In genomic region chr22:49351761-49352221, GRCh38 we compare ENCODE assay signal across 2 cellular contexts.
TF ChIP-seq lines count a peak whose summit lies in the region.

No MANE protein-coding gene starts in this region.

TF ChIP-seq in H1, 55 proteins besides CTCF, POLR2A, EP300 and RAD21:
- TF ChIP-seq NANOG (IDR thresholded peaks at IDR 0.05; ENCODE audit: insufficient read depth, low read depth, low read length, poor library complexity, severe bottlenecking) (no peak), PHF8 (conservative IDR thresholded peaks at IDR 0.05; ENCODE audit: low read depth, low read length) (no peak), JUN (IDR thresholded peaks at IDR 0.05; ENCODE audit: low read depth, low read length) (no peak), KDM4A (IDR thresholded peaks at IDR 0.05; ENCODE audit: low read depth, low read length, severe bottlenecking) (no peak), BRCA1 (IDR thresholded peaks at IDR 0.05; ENCODE audit: low read depth, low read length) (no peak), MAFK (IDR thresholded peaks at IDR 0.05; ENCODE audit: low read depth, low read length) (no peak), CHD7 (IDR thresholded peaks at IDR 0.05; ENCODE audit: insufficient replicate concordance, low read length) (no peak), BACH1 (IDR thresholded peaks at IDR 0.05; ENCODE audit: low read length) (no peak)

TF ChIP-seq in GM23338, 12 proteins besides CTCF, POLR2A, EP300 and RAD21:
- TF ChIP-seq NANOG (IDR thresholded peaks at IDR 0.05; ENCODE audit: borderline replicate concordance), result no peak
- TF ChIP-seq EZH2 (IDR thresholded peaks at IDR 0.05; ENCODE audit: low read depth, unreplicated experiment), result no peak
- TF ChIP-seq CREB1 (CRISPR knock-in tag; IDR thresholded peaks at IDR 0.05; ENCODE audit: low read depth), result no peak
- TF ChIP-seq, protein P1, sequence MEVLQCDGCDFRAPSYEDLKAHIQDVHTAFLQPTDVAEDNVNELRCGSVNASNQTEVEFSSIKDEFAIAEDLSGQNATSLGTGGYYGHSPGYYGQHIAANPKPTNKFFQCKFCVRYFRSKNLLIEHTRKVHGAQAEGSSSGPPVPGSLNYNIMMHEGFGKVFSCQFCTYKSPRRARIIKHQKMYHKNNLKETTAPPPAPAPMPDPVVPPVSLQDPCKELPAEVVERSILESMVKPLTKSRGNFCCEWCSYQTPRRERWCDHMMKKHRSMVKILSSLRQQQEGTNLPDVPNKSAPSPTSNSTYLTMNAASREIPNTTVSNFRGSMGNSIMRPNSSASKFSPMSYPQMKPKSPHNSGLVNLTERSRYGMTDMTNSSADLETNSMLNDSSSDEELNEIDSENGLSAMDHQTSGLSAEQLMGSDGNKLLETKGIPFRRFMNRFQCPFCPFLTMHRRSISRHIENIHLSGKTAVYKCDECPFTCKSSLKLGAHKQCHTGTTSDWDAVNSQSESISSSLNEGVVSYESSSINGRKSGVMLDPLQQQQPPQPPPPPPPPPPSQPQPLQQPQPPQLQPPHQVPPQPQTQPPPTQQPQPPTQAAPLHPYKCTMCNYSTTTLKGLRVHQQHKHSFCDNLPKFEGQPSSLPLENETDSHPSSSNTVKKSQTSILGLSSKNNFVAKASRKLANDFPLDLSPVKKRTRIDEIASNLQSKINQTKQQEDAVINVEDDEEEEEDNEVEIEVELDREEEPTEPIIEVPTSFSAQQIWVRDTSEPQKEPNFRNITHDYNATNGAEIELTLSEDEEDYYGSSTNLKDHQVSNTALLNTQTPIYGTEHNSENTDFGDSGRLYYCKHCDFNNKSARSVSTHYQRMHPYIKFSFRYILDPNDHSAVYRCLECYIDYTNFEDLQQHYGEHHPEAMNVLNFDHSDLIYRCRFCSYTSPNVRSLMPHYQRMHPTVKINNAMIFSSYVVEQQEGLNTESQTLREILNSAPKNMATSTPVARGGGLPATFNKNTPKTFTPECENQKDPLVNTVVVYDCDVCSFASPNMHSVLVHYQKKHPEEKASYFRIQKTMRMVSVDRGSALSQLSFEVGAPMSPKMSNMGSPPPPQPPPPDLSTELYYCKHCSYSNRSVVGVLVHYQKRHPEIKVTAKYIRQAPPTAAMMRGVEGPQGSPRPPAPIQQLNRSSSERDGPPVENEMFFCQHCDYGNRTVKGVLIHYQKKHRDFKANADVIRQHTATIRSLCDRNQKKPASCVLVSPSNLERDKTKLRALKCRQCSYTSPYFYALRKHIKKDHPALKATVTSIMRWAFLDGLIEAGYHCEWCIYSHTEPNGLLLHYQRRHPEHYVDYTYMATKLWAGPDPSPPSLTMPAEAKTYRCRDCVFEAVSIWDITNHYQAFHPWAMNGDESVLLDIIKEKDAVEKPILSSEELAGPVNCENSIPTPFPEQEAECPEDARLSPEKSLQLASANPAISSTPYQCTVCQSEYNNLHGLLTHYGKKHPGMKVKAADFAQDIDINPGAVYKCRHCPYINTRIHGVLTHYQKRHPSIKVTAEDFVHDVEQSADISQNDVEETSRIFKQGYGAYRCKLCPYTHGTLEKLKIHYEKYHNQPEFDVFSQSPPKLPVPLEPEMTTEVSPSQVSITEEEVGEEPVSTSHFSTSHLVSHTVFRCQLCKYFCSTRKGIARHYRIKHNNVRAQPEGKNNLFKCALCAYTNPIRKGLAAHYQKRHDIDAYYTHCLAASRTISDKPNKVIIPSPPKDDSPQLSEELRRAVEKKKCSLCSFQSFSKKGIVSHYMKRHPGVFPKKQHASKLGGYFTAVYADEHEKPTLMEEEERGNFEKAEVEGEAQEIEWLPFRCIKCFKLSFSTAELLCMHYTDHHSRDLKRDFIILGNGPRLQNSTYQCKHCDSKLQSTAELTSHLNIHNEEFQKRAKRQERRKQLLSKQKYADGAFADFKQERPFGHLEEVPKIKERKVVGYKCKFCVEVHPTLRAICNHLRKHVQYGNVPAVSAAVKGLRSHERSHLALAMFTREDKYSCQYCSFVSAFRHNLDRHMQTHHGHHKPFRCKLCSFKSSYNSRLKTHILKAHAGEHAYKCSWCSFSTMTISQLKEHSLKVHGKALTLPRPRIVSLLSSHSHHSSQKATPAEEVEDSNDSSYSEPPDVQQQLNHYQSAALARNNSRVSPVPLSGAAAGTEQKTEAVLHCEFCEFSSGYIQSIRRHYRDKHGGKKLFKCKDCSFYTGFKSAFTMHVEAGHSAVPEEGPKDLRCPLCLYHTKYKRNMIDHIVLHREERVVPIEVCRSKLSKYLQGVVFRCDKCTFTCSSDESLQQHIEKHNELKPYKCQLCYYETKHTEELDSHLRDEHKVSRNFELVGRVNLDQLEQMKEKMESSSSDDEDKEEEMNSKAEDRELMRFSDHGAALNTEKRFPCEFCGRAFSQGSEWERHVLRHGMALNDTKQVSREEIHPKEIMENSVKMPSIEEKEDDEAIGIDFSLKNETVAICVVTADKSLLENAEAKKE (CRISPR knock-in tag; IDR thresholded peaks at IDR 0.05), result no peak
- TF ChIP-seq ZNF114 (CRISPR knock-in tag; IDR thresholded peaks at IDR 0.05), result no peak
- no peak for TF ChIP-seq EZH2phosphoT487 (IDR thresholded peaks at IDR 0.05; ENCODE audit: unreplicated experiment)
- no peak for TF ChIP-seq REST (IDR thresholded peaks at IDR 0.05; ENCODE audit: unreplicated experiment)
- TF ChIP-seq STAT1 (IDR thresholded peaks at IDR 0.05; ENCODE audit: unreplicated experiment), result no peak
- TF ChIP-seq POLR2AphosphoS5 (IDR thresholded peaks at IDR 0.05; ENCODE audit: low read depth), result no peak
- TF ChIP-seq ZNF331 (CRISPR knock-in tag; IDR thresholded peaks at IDR 0.05; ENCODE audit: low read depth), result no peak
- no peak for TF ChIP-seq JUNB (IDR thresholded peaks at IDR 0.05; ENCODE audit: unreplicated experiment)
- TF ChIP-seq, protein P2, sequence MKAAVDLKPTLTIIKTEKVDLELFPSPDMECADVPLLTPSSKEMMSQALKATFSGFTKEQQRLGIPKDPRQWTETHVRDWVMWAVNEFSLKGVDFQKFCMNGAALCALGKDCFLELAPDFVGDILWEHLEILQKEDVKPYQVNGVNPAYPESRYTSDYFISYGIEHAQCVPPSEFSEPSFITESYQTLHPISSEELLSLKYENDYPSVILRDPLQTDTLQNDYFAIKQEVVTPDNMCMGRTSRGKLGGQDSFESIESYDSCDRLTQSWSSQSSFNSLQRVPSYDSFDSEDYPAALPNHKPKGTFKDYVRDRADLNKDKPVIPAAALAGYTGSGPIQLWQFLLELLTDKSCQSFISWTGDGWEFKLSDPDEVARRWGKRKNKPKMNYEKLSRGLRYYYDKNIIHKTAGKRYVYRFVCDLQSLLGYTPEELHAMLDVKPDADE (IDR thresholded peaks at IDR 0.05), result no peak
